In the genomic region with DNA sequence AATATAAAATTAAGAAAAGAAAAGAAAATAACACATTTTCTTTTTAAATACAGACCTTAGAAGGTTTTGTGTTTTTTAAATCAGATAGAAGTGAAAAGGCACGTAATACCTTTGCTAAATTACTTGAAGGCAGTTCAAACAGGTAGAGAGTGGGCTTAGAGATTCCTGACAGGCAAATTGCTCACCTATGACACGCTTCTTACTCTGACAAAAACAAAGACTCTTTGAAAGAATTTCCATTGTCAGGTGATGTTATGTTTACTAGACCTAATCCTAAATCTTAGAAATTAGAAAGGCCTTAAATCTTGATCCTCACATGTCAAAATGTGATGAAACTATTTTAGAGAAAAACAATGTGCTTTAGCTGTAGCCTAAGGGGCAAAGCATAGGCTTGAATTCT, we compare ENCODE assay signal across 19 cellular contexts.
DNase-seq lines count a peak whose midpoint lies in the region; ATAC-seq and TF ChIP-seq lines count a peak whose summit lies in the region.
"Had no signal": no experiment of that assay in that cellular context is flagged by ENCODE, and none has a peak within 500 bp of the region (broad histone marks: within the 10 kb centered on the region; RNA-seq: fewer than 3 reads in every experiment).

No MANE protein-coding gene starts in this region.

- BruUV-seq in OCI-LY7 (replicated peaks; lab: Mats Ljungman, UMichigan): no TSS peak
- no TSS peak for BruUV-seq in Calu3 (replicated peaks; lab: Mats Ljungman, UMichigan)

- H3K27me3 Mint-ChIP-seq in mesothelial cell of epicardium (ENCODE audit: low read depth) (no peaks in the 10 kb centered on the region), Calu3 (ENCODE audit: unreplicated experiment) (no peaks in the 10 kb centered on the region)
- H3K27me3 Mint-ChIP-seq: B cell; CD4-positive, CD25-positive, alpha-beta regulatory T cell had no signal

- H3K9me3 Mint-ChIP-seq in mesothelial cell of epicardium (no peaks in the 10 kb centered on the region), Calu3 (ENCODE audit: low read depth, unreplicated experiment) (no peaks in the 10 kb centered on the region)
- H3K9me3 Mint-ChIP-seq: CD8-positive, alpha-beta T cell had no signal

- no peak for TF ChIP-seq CTCF in OCI-LY7 (conservative IDR thresholded peaks at IDR 0.05; ENCODE audit: low read length)
- TF ChIP-seq CTCF in foreskin keratinocyte (conservative IDR thresholded peaks at IDR 0.05): no peak
- TF ChIP-seq CTCF in mesothelial cell of epicardium (IDR thresholded peaks at IDR 0.05; ENCODE audit: unreplicated experiment): no peak
- TF ChIP-seq CTCF in thyroid gland (IDR thresholded peaks at IDR 0.05): no peak
- no peak for TF ChIP-seq CTCF in Calu3 (IDR thresholded peaks at IDR 0.05; ENCODE audit: unreplicated experiment)

- H3K9me3 ChIP-seq in OCI-LY7 (ENCODE audit: low read length): no peaks in the 10 kb centered on the region
- no peaks in the 10 kb centered on the region for H3K9me3 ChIP-seq in thyroid gland
- H3K9me3 ChIP-seq: BLaER1, Caco-2 had no signal

- H3K36me3 Mint-ChIP-seq in mesothelial cell of epicardium (no peaks in the 10 kb centered on the region), Calu3 (ENCODE audit: insufficient read depth, unreplicated experiment) (no peaks in the 10 kb centered on the region)
- H3K36me3 Mint-ChIP-seq: CD4-positive, CD25-positive, alpha-beta regulatory T cell; CD8-positive, alpha-beta T cell had no signal

- H3K4me1 ChIP-seq in OCI-LY7 (ENCODE audit: insufficient read depth, low read length, poor library complexity, severe bottlenecking) (peaks cover 18% of the 10 kb centered on the region), foreskin keratinocyte (peaks cover 3% of the 10 kb centered on the region), thyroid gland (peaks cover 12 to 38% of the 10 kb centered on the region in 2 donors)
- H3K4me1 ChIP-seq: BLaER1 had no signal

- no peaks in the 10 kb centered on the region for H3K27me3 ChIP-seq in foreskin keratinocyte
- no peaks in the 10 kb centered on the region for H3K27me3 ChIP-seq in thyroid gland
- H3K27me3 ChIP-seq: BLaER1 had no signal

- no peak for DNase-seq in OCI-LY7 (ENCODE audit: low spot score)
- DNase-seq in foreskin keratinocyte: no peak
- DNase-seq in mesothelial cell of epicardium (ENCODE audit: low spot score in 2 of 2, unreplicated experiment in 2 of 2): no peak
- no peak for DNase-seq in thyroid gland
- DNase-seq in activated naive CD4-positive, alpha-beta T cell (lab: John Stamatoyannopoulos, UW): no peak
- DNase-seq in NAMALWA (ENCODE audit: low spot score): no peak
- DNase-seq in NCI-H69 (lab: John Stamatoyannopoulos, UW): no peak
- no peak for DNase-seq in Calu3
- DNase-seq: Caco-2; CD4-positive, CD25-positive, alpha-beta regulatory T cell; CD8-positive, alpha-beta T cell; DMS 273 treated with DMSO at 0.1 percent for 48 hours; DMS79 treated with DMSO at 0.1 percent for 48 hours; GF-D8; GM23248; HCEC 1CT had no signal

- H3K27ac ChIP-seq in OCI-LY7 (ENCODE audit: low read depth, low read length, poor library complexity, severe bottlenecking) (no peak overlapping the region), foreskin keratinocyte (no peak overlapping the region), thyroid gland (peak overlapping the region; percentile 59 to 71 (median 67))
- H3K27ac ChIP-seq: BLaER1, C4-2B, GM23248 had no signal

- H3K27ac Mint-ChIP-seq in mesothelial cell of epicardium: peak overlapping the region; percentile 14
- H3K27ac Mint-ChIP-seq in Calu3 (ENCODE audit: unreplicated experiment): no peak overlapping the region
- H3K27ac Mint-ChIP-seq: B cell; CD4-positive, CD25-positive, alpha-beta regulatory T cell; CD8-positive, alpha-beta T cell had no signal

- H3K4me2 ChIP-seq in OCI-LY7 (ENCODE audit: low read length): no peak overlapping the region
- H3K4me2 ChIP-seq: BLaER1 had no signal

- 41 to 52% methylated on average over 2 of the region's 2 CpGs for WGBS in thyroid gland, 2 donors

- peaks cover 35% of the 10 kb centered on the region for H3K4me1 Mint-ChIP-seq in mesothelial cell of epicardium
- H3K4me1 Mint-ChIP-seq in Calu3 (ENCODE audit: low read depth, unreplicated experiment): no peaks in the 10 kb centered on the region
- H3K4me1 Mint-ChIP-seq: CD4-positive, CD25-positive, alpha-beta regulatory T cell had no signal

- peak; percentile 81 for ATAC-seq in foreskin keratinocyte
- ATAC-seq: CD8-positive, alpha-beta T cell had no signal

- H2AFZ ChIP-seq in OCI-LY7 (ENCODE audit: low read length): peak overlapping the region; percentile 63; the same call in 1 of the 2 replicates
- H2AFZ ChIP-seq: GM23248 had no signal

- no peaks in the 10 kb centered on the region for H3K36me3 ChIP-seq in OCI-LY7 (ENCODE audit: insufficient read depth, low read length)
- H3K36me3 ChIP-seq in thyroid gland: no peaks in the 10 kb centered on the region
- H3K36me3 ChIP-seq: BLaER1 had no signal

- H3K4me3 Mint-ChIP-seq in mesothelial cell of epicardium (no peak overlapping the region), Calu3 (ENCODE audit: low read depth, unreplicated experiment) (no peak overlapping the region)
- H3K4me3 Mint-ChIP-seq: B cell; CD4-positive, CD25-positive, alpha-beta regulatory T cell; CD8-positive, alpha-beta T cell had no signal

- CTCF ChIA-PET in OCI-LY7 (lab: Charles Lee; ENCODE audit: unreplicated experiment) (no interaction called here), Calu3 (lab: Charles Lee) (no interaction called here)

- H4K20me1 ChIP-seq in OCI-LY7 (ENCODE audit: insufficient read depth, low read length): no peaks in the 10 kb centered on the region
- H4K20me1 ChIP-seq: BLaER1 had no signal

- H3K4me3 ChIP-seq in OCI-LY7 (ENCODE audit: low read depth, low read length, poor library complexity, severe bottlenecking) (no peak overlapping the region), thyroid gland (replicated peaks in 1 of 3) (no peak overlapping the region)
- H3K4me3 ChIP-seq: BLaER1, GM23248 had no signal

- H3K79me2 ChIP-seq in OCI-LY7 (ENCODE audit: insufficient read depth, low read depth, low read length): no peaks in the 10 kb centered on the region

- intact Hi-C loops in OCI-LY7 (cut with micrococcal nuclease; ENCODE audit: unreplicated experiment) (loop anchor here (2.0 kb wide), 1 partner anchor 96 kb away; no protein-coding TSS in a partner anchor), thyroid gland (cut with DNase I) (no loop called here), Calu3 (cut with micrococcal nuclease; ENCODE audit: unreplicated experiment) (no loop called here)

- no peak for TF ChIP-seq POLR2A in thyroid gland (IDR thresholded peaks at IDR 0.05)

- no peaks in the 10 kb centered on the region for H3K9me2 ChIP-seq in OCI-LY7 (ENCODE audit: insufficient read depth, low read length)

- POLR2A ChIA-PET in OCI-LY7 (lab: Charles Lee): interaction anchor here (0.6 kb wide), 1 partner anchor 396 kb away, joined by 3 read pairs; no protein-coding TSS in a partner anchor

Comparison
In these comparisons a context has a peak if more than half of its experiments do, and no peak if none do; other contexts are left out.
1. H3K27ac ChIP-seq: peak in thyroid gland (3 of 3); none in OCI-LY7 (single experiment) and foreskin keratinocyte (single experiment).